ENCODE assay signal across 16 cellular contexts in genomic region chr20:58064411-58065010, GRCh38.
DNase-seq lines count a peak whose midpoint lies in the region; ATAC-seq and TF ChIP-seq lines count a peak whose summit lies in the region.
"Had no signal": no experiment of that assay in that cellular context is flagged by ENCODE, and none has a peak within 500 bp of the region (broad histone marks: within the 10 kb centered on the region; RNA-seq: fewer than 3 reads in every experiment).

No MANE protein-coding gene starts in this region.

- peaks cover 2% of the 10 kb centered on the region for H3K27me3 ChIP-seq in endodermal cell (ENCODE audit: control insufficient read depth, insufficient read depth, low read length, poor library complexity, severe bottlenecking)
- no peaks in the 10 kb centered on the region for H3K27me3 ChIP-seq in psoas muscle (ENCODE audit: insufficient read depth in 3 of 3, low read length in 2 of 3)

- H3K4me1 Mint-ChIP-seq in natural killer cell treated with Interleukin-12 subunit alpha and Interleukin-12 subunit beta and Interleukin-15 and Interleukin-18, amount 100 ng/mL, for 72 hours (ENCODE audit: low read depth in 2 of 2): no peaks in the 10 kb centered on the region
- H3K4me1 Mint-ChIP-seq in natural killer cell (no peaks in the 10 kb centered on the region), endodermal cell (no peaks in the 10 kb centered on the region), progenitor cell of endocrine pancreas (ENCODE audit: low read depth) (no peaks in the 10 kb centered on the region)
- H3K4me1 Mint-ChIP-seq: GM23338 had no signal

- H3K36me3 Mint-ChIP-seq in natural killer cell treated with Interleukin-12 subunit alpha and Interleukin-12 subunit beta and Interleukin-15 and Interleukin-18, amount 100 ng/mL, for 72 hours: no peaks in the 10 kb centered on the region
- H3K36me3 Mint-ChIP-seq in natural killer cell: no peaks in the 10 kb centered on the region
- H3K36me3 Mint-ChIP-seq in endodermal cell (ENCODE audit: low read depth): no peaks in the 10 kb centered on the region
- no peaks in the 10 kb centered on the region for H3K36me3 Mint-ChIP-seq in progenitor cell of endocrine pancreas (ENCODE audit: insufficient read depth)

- no peaks in the 10 kb centered on the region for H3K9me3 Mint-ChIP-seq in natural killer cell treated with Interleukin-12 subunit alpha and Interleukin-12 subunit beta and Interleukin-15 and Interleukin-18, amount 100 ng/mL, for 72 hours
- peaks cover 0 to 3% of the 10 kb centered on the region in 2 donors for H3K9me3 Mint-ChIP-seq in natural killer cell
- H3K9me3 Mint-ChIP-seq in endodermal cell: peaks cover 3% of the 10 kb centered on the region
- H3K9me3 Mint-ChIP-seq in progenitor cell of endocrine pancreas (ENCODE audit: low read depth): peaks cover 8% of the 10 kb centered on the region

- TF ChIP-seq CTCF in natural killer cell (IDR thresholded peaks at IDR 0.05): no peak
- TF ChIP-seq CTCF in endodermal cell (conservative IDR thresholded peaks at IDR 0.05): no peak
- TF ChIP-seq CTCF in progenitor cell of endocrine pancreas (IDR thresholded peaks at IDR 0.05; ENCODE audit: unreplicated experiment): no peak
- TF ChIP-seq CTCF in psoas muscle (IDR thresholded peaks at IDR 0.05): no peak

- H3K4me3 ChIP-seq in endodermal cell (ENCODE audit: low read length) (no peak overlapping the region), psoas muscle (no peak overlapping the region)
- H3K4me3 ChIP-seq: A549, GM23338 had no signal

- 85 to 96% methylated on average over 4 to 5 of the region's 5 CpGs for WGBS in endodermal cell (ENCODE audit: insufficient coverage in 1 of 2, insufficient read length in 1 of 2), 2 experiments
- WGBS in psoas muscle, 3 donors: 82 to 83% (median 82%) methylated on average over 5 of the region's 5 CpGs

- H3K36me3 ChIP-seq in endodermal cell (ENCODE audit: control insufficient read depth, insufficient read depth, low read length) (no peaks in the 10 kb centered on the region), psoas muscle (ENCODE audit: insufficient read depth in 1 of 2, low read depth in 1 of 2) (no peaks in the 10 kb centered on the region)

- H3K27ac Mint-ChIP-seq in natural killer cell treated with Interleukin-12 subunit alpha and Interleukin-12 subunit beta and Interleukin-15 and Interleukin-18, amount 100 ng/mL, for 72 hours: no peak overlapping the region
- H3K27ac Mint-ChIP-seq in natural killer cell (no peak overlapping the region), endodermal cell (no peak overlapping the region), progenitor cell of endocrine pancreas (no peak overlapping the region)
- H3K27ac Mint-ChIP-seq: GM23338 had no signal

- H3K27me3 Mint-ChIP-seq in natural killer cell treated with Interleukin-12 subunit alpha and Interleukin-12 subunit beta and Interleukin-15 and Interleukin-18, amount 100 ng/mL, for 72 hours: peaks cover 20 to 40% of the 10 kb centered on the region in 2 donors
- H3K27me3 Mint-ChIP-seq in natural killer cell (ENCODE audit: low read depth in 2 of 2): peaks cover 5 to 30% of the 10 kb centered on the region in 2 donors
- no peaks in the 10 kb centered on the region for H3K27me3 Mint-ChIP-seq in endodermal cell (ENCODE audit: insufficient read depth)
- H3K27me3 Mint-ChIP-seq in progenitor cell of endocrine pancreas: peaks cover 11% of the 10 kb centered on the region

- intact Hi-C loops in natural killer cell (cut with micrococcal nuclease) (no loop called here), sciatic nerve (cut with DNase I) (no loop called here), psoas muscle (cut with DNase I) (no loop called here)

- H3K4me1 ChIP-seq in endodermal cell (ENCODE audit: control insufficient read depth, insufficient read depth, low read length): no peaks in the 10 kb centered on the region
- H3K4me1 ChIP-seq in psoas muscle: no peaks in the 10 kb centered on the region

- DNase-seq in natural killer cell treated with Interleukin-12 subunit alpha and Interleukin-12 subunit beta and Interleukin-15 and Interleukin-18, amount 100 ng/mL, for 72 hours (ENCODE audit: low spot score): no peak
- DNase-seq in natural killer cell (no peak), endodermal cell (peak; percentile 37), sciatic nerve (ENCODE audit: low spot score) (peak; percentile 37), progenitor cell of endocrine pancreas (ENCODE audit: low spot score, unreplicated experiment) (no peak), psoas muscle (no peak)
- DNase-seq: C1 segment of cervical spinal cord, DMS 273 treated with DMSO at 0.1 percent for 48 hours, KG1, NCI-H1436, NCI-H2029 treated with DMSO at 0.1 percent for 48 hours, NCI-H2171 treated with DMSO at 0.1 percent for 48 hours, NCI-H446 treated with DMSO at 0.1 percent for 48 hours had no signal

- no peak overlapping the region for H3K9ac ChIP-seq in endodermal cell (ENCODE audit: extremely low read depth, low read length, poor library complexity, severe bottlenecking)

- ATAC-seq in natural killer cell treated with Interleukin-12 subunit alpha and Interleukin-12 subunit beta and Interleukin-15 and Interleukin-18, amount 100 ng/mL, for 72 hours: peak; percentile 43 to 56
- no peak for ATAC-seq in natural killer cell
- no peak for ATAC-seq in sciatic nerve
- no peak for ATAC-seq in psoas muscle
- ATAC-seq in HG03460 (IDR thresholded peaks at IDR 0.05; ENCODE audit: unreplicated experiment): no peak
- ATAC-seq: A549, GM23338 had no signal

- H3K4me3 Mint-ChIP-seq in natural killer cell treated with Interleukin-12 subunit alpha and Interleukin-12 subunit beta and Interleukin-15 and Interleukin-18, amount 100 ng/mL, for 72 hours: no peak overlapping the region
- no peak overlapping the region for H3K4me3 Mint-ChIP-seq in natural killer cell
- H3K4me3 Mint-ChIP-seq in endodermal cell: no peak overlapping the region
- no peak overlapping the region for H3K4me3 Mint-ChIP-seq in progenitor cell of endocrine pancreas (ENCODE audit: low read depth)
- H3K4me3 Mint-ChIP-seq: GM23338 had no signal

- H3K27ac ChIP-seq in endodermal cell (ENCODE audit: low read depth, low read length) (no peak overlapping the region), psoas muscle (no peak overlapping the region)

- peaks cover 8% of the 10 kb centered on the region for H3K9me3 ChIP-seq in endodermal cell (ENCODE audit: control insufficient read depth, low read length)
- peaks cover 12% of the 10 kb centered on the region for H3K9me3 ChIP-seq in psoas muscle

Comparison
In these comparisons a context has a peak if more than half of its experiments do, and no peak if none do; other contexts are left out.
1. ATAC-seq: peak in natural killer cell treated with Interleukin-12 subunit alpha and Interleukin-12 subunit beta and Interleukin-15 and Interleukin-18, amount 100 ng/mL, for 72 hours (2 of 2); none in natural killer cell (0 of 3), sciatic nerve (single experiment), psoas muscle (0 of 4) and HG03460 (single experiment).
2. DNase-seq: peak in endodermal cell (single experiment) and sciatic nerve (single experiment); none in natural killer cell treated with Interleukin-12 subunit alpha and Interleukin-12 subunit beta and Interleukin-15 and Interleukin-18, amount 100 ng/mL, for 72 hours (single experiment), natural killer cell (single experiment), progenitor cell of endocrine pancreas (single experiment) and psoas muscle (0 of 2).